8 cellular contexts compared by ENCODE assay signal in the genomic region with DNA sequence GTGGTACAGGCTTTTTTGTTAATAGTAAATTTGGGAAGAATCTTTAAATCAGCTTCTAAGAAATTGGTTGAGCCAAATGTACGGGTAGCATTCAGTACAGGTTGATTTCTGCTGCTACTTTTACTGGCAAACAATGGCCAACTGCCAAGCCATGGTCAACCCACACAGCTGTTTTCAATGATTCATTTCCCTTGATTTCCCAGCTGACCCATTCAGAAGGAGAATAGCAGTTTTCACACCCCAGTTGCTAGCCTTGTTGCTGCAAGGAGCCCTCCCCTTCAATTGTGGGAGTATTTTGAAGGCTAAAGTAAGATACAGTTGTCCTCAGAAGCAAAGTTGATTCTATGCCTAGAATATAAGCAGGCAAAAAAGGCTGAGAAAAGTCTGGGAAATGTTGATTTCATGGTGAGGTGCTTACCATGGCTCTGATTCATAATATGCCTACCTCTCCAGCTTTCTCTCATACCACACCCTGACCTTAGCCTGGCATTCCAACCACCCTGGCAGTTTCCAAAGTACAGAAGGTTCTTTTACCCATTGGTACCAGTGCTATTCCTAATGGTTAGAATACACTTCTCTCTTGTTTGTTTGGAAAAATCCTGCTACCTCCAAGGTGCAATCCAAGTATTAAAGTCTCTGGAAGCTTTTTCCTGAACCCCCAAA.
DNase-seq lines count a peak whose midpoint lies in the region; ATAC-seq and TF ChIP-seq lines count a peak whose summit lies in the region.

No MANE protein-coding gene starts in this region.

- no peak for TF ChIP-seq POLR2A in gastroesophageal sphincter (IDR thresholded peaks at IDR 0.05)

- no peak overlapping the region for H3K27ac Mint-ChIP-seq in activated T-cell treated with anti-CD3 and anti-CD28 coated beads, Interleukin-2, amount 50 U/mL, for 72 hours

- H3K27me3 Mint-ChIP-seq in activated T-cell treated with anti-CD3 and anti-CD28 coated beads, Interleukin-2, amount 50 U/mL, for 72 hours (ENCODE audit: low read depth), result no peaks in the 10 kb centered on the region

- DNase-seq in activated T-cell treated with anti-CD3 and anti-CD28 coated beads, Interleukin-2, amount 50 U/mL, for 72 hours, result peak; percentile 52 to 64
- DNase-seq in activated T-cell treated with anti-CD3 and anti-CD28 coated beads for 4 hours (no peak), SJCRH30 (peak; percentile 73 to 88), retinal pigment epithelial cell (ENCODE audit: low read depth) (peak; percentile 76), iPS-NIHi7 (ENCODE audit: extremely low spot score) (no peak), HuH-7.5 (ENCODE audit: low spot score) (no peak)

- TF ChIP-seq EP300 in gastroesophageal sphincter (IDR thresholded peaks at IDR 0.05), result no peak

- H3K4me3 ChIP-seq in SJCRH30 (no peak overlapping the region), gastroesophageal sphincter (no peak overlapping the region), retinal pigment epithelial cell (ENCODE audit: low read length) (no peak overlapping the region)

- 0% methylated on average over 1 of the region's 1 CpG for WGBS in gastroesophageal sphincter (ENCODE audit: low coverage in 1 of 2), 2 donors

- H3K9me3 ChIP-seq in SJCRH30 (replicated peaks), result no peaks in the 10 kb centered on the region
- no peaks in the 10 kb centered on the region for H3K9me3 ChIP-seq in gastroesophageal sphincter

- peaks cover 0 to 3% of the 10 kb centered on the region in 2 donors for H3K36me3 Mint-ChIP-seq in activated T-cell treated with anti-CD3 and anti-CD28 coated beads, Interleukin-2, amount 50 U/mL, for 72 hours (ENCODE audit: insufficient read depth in 2 of 2)

- TF ChIP-seq CTCF in gastroesophageal sphincter (IDR thresholded peaks at IDR 0.05) (no peak), retinal pigment epithelial cell (conservative IDR thresholded peaks at IDR 0.05; ENCODE audit: low read depth, low read length) (no peak)

- H3K27ac ChIP-seq in SJCRH30 (peak overlapping the region; percentile 62), gastroesophageal sphincter (peak overlapping the region; percentile 58 to 69 (median 61))

- peaks cover 39% of the 10 kb centered on the region for H3K4me1 Mint-ChIP-seq in activated T-cell treated with anti-CD3 and anti-CD28 coated beads, Interleukin-2, amount 50 U/mL, for 72 hours (ENCODE audit: low read depth)

- H3K4me3 Mint-ChIP-seq in activated T-cell treated with anti-CD3 and anti-CD28 coated beads, Interleukin-2, amount 50 U/mL, for 72 hours, result peak overlapping the region in 1 of 2 donors; percentile 29

- H3K36me3 ChIP-seq in SJCRH30 (no peaks in the 10 kb centered on the region), gastroesophageal sphincter (no peaks in the 10 kb centered on the region)

- H3K4me1 ChIP-seq in SJCRH30 (peaks cover 35% of the 10 kb centered on the region), gastroesophageal sphincter (peaks cover 15 to 51% (median 21%) of the 10 kb centered on the region in 3 donors)

- H3K27me3 ChIP-seq in SJCRH30 (no peaks in the 10 kb centered on the region), gastroesophageal sphincter (no peaks in the 10 kb centered on the region)

- ATAC-seq in activated T-cell treated with anti-CD3 and anti-CD28 coated beads, Interleukin-2, amount 50 U/mL, for 72 hours (replicated peaks in 1 of 2), result peak; percentile 85 to 88
- ATAC-seq in gastroesophageal sphincter, result peak; percentile 74
- ATAC-seq in activated CD4-positive, CD25-positive, alpha-beta regulatory T cell treated with anti-CD3 and anti-CD28 coated beads, Interleukin-2, amount 50 U/mL, for 24 hours, result no peak

- peaks cover 0 to 2% of the 10 kb centered on the region in 2 donors for H3K9me3 Mint-ChIP-seq in activated T-cell treated with anti-CD3 and anti-CD28 coated beads, Interleukin-2, amount 50 U/mL, for 72 hours

Comparison
In these comparisons a context has a peak if more than half of its experiments do, and no peak if none do; other contexts are left out.
1. DNase-seq: peak in activated T-cell treated with anti-CD3 and anti-CD28 coated beads, Interleukin-2, amount 50 U/mL, for 72 hours (2 of 2), SJCRH30 (2 of 2) and retinal pigment epithelial cell (single experiment); none in activated T-cell treated with anti-CD3 and anti-CD28 coated beads for 4 hours (single experiment), iPS-NIHi7 (single experiment) and HuH-7.5 (single experiment).
2. ATAC-seq: peak in activated T-cell treated with anti-CD3 and anti-CD28 coated beads, Interleukin-2, amount 50 U/mL, for 72 hours (2 of 2) and gastroesophageal sphincter (single experiment); none in activated CD4-positive, CD25-positive, alpha-beta regulatory T cell treated with anti-CD3 and anti-CD28 coated beads, Interleukin-2, amount 50 U/mL, for 24 hours (0 of 2).